In the genomic region with DNA sequence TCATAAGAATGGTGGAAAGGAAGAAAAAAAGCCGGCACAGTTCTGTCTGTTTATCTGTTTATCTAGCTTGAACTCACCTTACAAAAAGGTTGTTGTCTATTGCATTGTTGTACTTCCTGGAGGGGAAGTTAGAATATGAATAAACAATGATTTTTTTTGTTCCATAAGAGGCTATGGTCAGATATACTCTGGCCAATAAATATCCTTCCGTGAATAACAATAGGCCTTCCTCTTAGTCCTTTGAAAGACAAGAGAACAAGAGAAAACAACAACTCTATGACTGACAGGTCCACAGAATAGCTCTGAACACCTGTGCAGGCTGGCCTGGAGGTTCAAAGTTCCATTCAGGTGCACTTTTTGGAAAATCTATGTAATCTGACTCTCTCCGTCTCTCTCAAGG, we compare ENCODE assay signal across 1 cellular context.
TF ChIP-seq lines count a peak whose summit lies in the region.

No MANE protein-coding gene starts in this region.

TF ChIP-seq in endothelial cell of umbilical vein, 7 proteins besides CTCF, POLR2A, EP300 and RAD21 (continued from another document):
- no peak for TF ChIP-seq JUN (IDR thresholded peaks at IDR 0.05; ENCODE audit: borderline replicate concordance, insufficient read depth, insufficient read length, low read depth)
- TF ChIP-seq FOS (IDR thresholded peaks at IDR 0.05; ENCODE audit: borderline replicate concordance, insufficient read depth, low read length) = no peak
- TF ChIP-seq GATA2 (IDR thresholded peaks at IDR 0.05; ENCODE audit: insufficient read depth, insufficient read length, low read depth, low read length) = no peak
- TF ChIP-seq, protein P1, sequence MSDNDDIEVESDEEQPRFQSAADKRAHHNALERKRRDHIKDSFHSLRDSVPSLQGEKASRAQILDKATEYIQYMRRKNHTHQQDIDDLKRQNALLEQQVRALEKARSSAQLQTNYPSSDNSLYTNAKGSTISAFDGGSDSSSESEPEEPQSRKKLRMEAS (IDR thresholded peaks at IDR 0.05; ENCODE audit: insufficient read depth, insufficient read length) = no peak
- no peak for TF ChIP-seq MYC (IDR thresholded peaks at IDR 0.05; ENCODE audit: low read depth, low read length)
